ENCODE assay signal across 17 cellular contexts in genomic region chr18:68627812-68628211, GRCh38.
DNase-seq lines count a peak whose midpoint lies in the region; ATAC-seq, FAIRE-seq and TF ChIP-seq lines count a peak whose summit lies in the region.
"Had no signal": no experiment of that assay in that cellular context is flagged by ENCODE, and none has a peak within 500 bp of the region (broad histone marks: within the 10 kb centered on the region; RNA-seq: fewer than 3 reads in every experiment).

No MANE protein-coding gene starts in this region.

- DNase-seq in HepG2 (ENCODE audit: low spot score) (no peak), right lobe of liver (no peak), kidney (no peak), GM13976 (ENCODE audit: low spot score) (no peak), DMS153 treated with DMSO at 0.1 percent for 48 hours (lab: John Stamatoyannopoulos, UW; ENCODE audit: unreplicated experiment) (no peak)
- no peak for DNase-seq in activated CD4-positive, alpha-beta T cell treated with anti-CD3 and anti-CD28 coated beads, Interleukin-2, amount 50 U/mL, for 4 hours
- DNase-seq: CD4-positive, alpha-beta memory T cell; DND-41; EL; HCEC 1CT had no signal

- POLR2A ChIA-PET in HepG2 (lab: Yijun Ruan, JAX), result no interaction called here

- TF ChIP-seq POLR2A in HepG2 (IDR thresholded peaks at IDR 0.05; ENCODE audit: insufficient read depth in 1 of 2, low read depth in 2 of 2, low read length in 2 of 2) (no peak), right lobe of liver (IDR thresholded peaks at IDR 0.05) (no peak)

- no peak overlapping the region for H3K9ac ChIP-seq in HepG2 (ENCODE audit: insufficient read depth, low read depth, low read length)
- no peak overlapping the region for H3K9ac ChIP-seq in kidney (ENCODE audit: low read length in 2 of 2)
- H3K9ac ChIP-seq: BLaER1 had no signal

- TF ChIP-seq CTCF in HepG2 (CRISPR knock-in tag; IDR thresholded peaks at IDR 0.05) (no peak), right lobe of liver (IDR thresholded peaks at IDR 0.05) (no peak), kidney (IDR thresholded peaks at IDR 0.05; ENCODE audit: borderline replicate concordance, extremely low read depth, insufficient read depth) (no peak), GM13976 (IDR thresholded peaks at IDR 0.05; ENCODE audit: borderline replicate concordance, control extremely low read depth, extremely low read depth, insufficient read depth, missing control alignments) (no peak)

- in situ Hi-C loops in HepG2 (cut with HindIII; ENCODE audit: extremely low pct_ligation_motif_present, low pct_unique_long_range_greater_than_20kb), result loop anchor here (10.0 kb wide), 1 partner anchor 1113 kb away; the partner anchor contains the start of gene DSEL
- in situ Hi-C loops in GM13976 (cut with MboI; ENCODE audit: low sequenced_read_pairs, unreplicated experiment), result no loop called here

- H3K79me2 ChIP-seq in HepG2 (ENCODE audit: insufficient read depth, low read length), result no peaks in the 10 kb centered on the region

- H2AFZ ChIP-seq in HepG2 (ENCODE audit: low read length), result no peak overlapping the region
- H2AFZ ChIP-seq: GM23338 had no signal

- intact Hi-C loops in HepG2 (cut with micrococcal nuclease; ENCODE audit: unreplicated experiment) (no loop called here), right lobe of liver (cut with DNase I) (no loop called here), kidney (cut with DNase I) (no loop called here)

- ATAC-seq in HepG2 (no peak), right lobe of liver (no peak)
- ATAC-seq: GM23338 had no signal

- H3K27me3 ChIP-seq in HepG2 (ENCODE audit: control insufficient read depth in 1 of 2, insufficient read depth in 2 of 2, low read length in 2 of 2) (no peaks in the 10 kb centered on the region), right lobe of liver (no peaks in the 10 kb centered on the region)
- H3K27me3 ChIP-seq: BLaER1 had no signal

- H3K9me3 ChIP-seq in HepG2 (ENCODE audit: low read length), result no peaks in the 10 kb centered on the region
- no peaks in the 10 kb centered on the region for H3K9me3 ChIP-seq in right lobe of liver
- no peaks in the 10 kb centered on the region for H3K9me3 ChIP-seq in kidney (ENCODE audit: control insufficient read depth in 1 of 2, low read length in 2 of 2)
- H3K9me3 ChIP-seq: BLaER1 had no signal

- H3K4me3 ChIP-seq in HepG2 (replicated peaks in 1 of 3; ENCODE audit: insufficient read depth in 1 of 3, low read depth in 2 of 3, low read length in 3 of 3) (no peak overlapping the region), right lobe of liver (no peak overlapping the region), kidney (ENCODE audit: low read length in 2 of 2) (no peak overlapping the region)
- H3K4me3 ChIP-seq: BLaER1, GM23338 had no signal

- H4K20me1 ChIP-seq in HepG2 (ENCODE audit: insufficient read depth, low read length), result no peaks in the 10 kb centered on the region
- H4K20me1 ChIP-seq: BLaER1 had no signal

- FAIRE-seq in HepG2 (lab: Jason Lieb, UNC), result no peak
- FAIRE-seq in colon (lab: Jason Lieb, UNC), result peak; percentile 90
- peak; percentile 96 for FAIRE-seq in kidney (lab: Jason Lieb, UNC)
- FAIRE-seq: GM12892, H54 had no signal

- no peak overlapping the region for H3K27ac ChIP-seq in HepG2 (ENCODE audit: extremely low read length, insufficient read depth, low read length)
- no peak overlapping the region for H3K27ac ChIP-seq in right lobe of liver
- H3K27ac ChIP-seq in kidney (ENCODE audit: low read depth in 2 of 2, low read length in 2 of 2), result no peak overlapping the region
- H3K27ac ChIP-seq: 22Rv1, BLaER1, HL-60 had no signal

- H3K36me3 ChIP-seq in HepG2 (replicated peaks in 1 of 2; ENCODE audit: control insufficient read depth in 1 of 2, insufficient read depth in 2 of 2, low read length in 2 of 2) (no peaks in the 10 kb centered on the region), right lobe of liver (no peaks in the 10 kb centered on the region), kidney (ENCODE audit: control insufficient read depth in 1 of 2, insufficient read depth in 2 of 2, low read length in 2 of 2) (no peaks in the 10 kb centered on the region)
- H3K36me3 ChIP-seq: BLaER1 had no signal

- no peak for TF ChIP-seq RAD21 in HepG2 (CRISPR knock-in tag; IDR thresholded peaks at IDR 0.05)

- CTCF ChIA-PET in HepG2 (lab: Yijun Ruan, JAX; ENCODE audit: low intra/inter-chr PET ratio, low total read pairs), result no interaction called here

- no peak overlapping the region for H3K4me2 ChIP-seq in HepG2 (ENCODE audit: low read depth, low read length)
- H3K4me2 ChIP-seq: BLaER1, GM23338 had no signal

- no TSS peak for BruUV-seq in HepG2 (replicated peaks; lab: Mats Ljungman, UMichigan)

- TF ChIP-seq EP300 in HepG2 (IDR thresholded peaks at IDR 0.05; ENCODE audit: low read depth in 2 of 2, low read length in 2 of 2), result no peak
- no peak for TF ChIP-seq EP300 in HepG2 (CRISPR knock-in tag; IDR thresholded peaks at IDR 0.05; ENCODE audit: borderline replicate concordance)

- H3K4me1 ChIP-seq in HepG2 (ENCODE audit: insufficient read depth, low read length) (no peaks in the 10 kb centered on the region), right lobe of liver (no peaks in the 10 kb centered on the region), kidney (ENCODE audit: control insufficient read depth in 1 of 2, insufficient read depth in 1 of 2, low read depth in 1 of 2, low read length in 2 of 2) (no peaks in the 10 kb centered on the region)
- H3K4me1 ChIP-seq: BLaER1 had no signal

TF ChIP-seq in HepG2, 621 proteins besides CTCF, POLR2A, EP300 and RAD21:
- TF ChIP-seq MAFF (IDR thresholded peaks at IDR 0.05; ENCODE audit: low read depth, low read length) (peak; percentile 20; the same call in 1 of the 2 replicates), ZNF577 (CRISPR knock-in tag; IDR thresholded peaks at IDR 0.05; ENCODE audit: borderline replicate concordance, low read depth) (no peak), MAFK (conservative IDR thresholded peaks at IDR 0.05 in 1 of 2, IDR thresholded peaks at IDR 0.05 in 1 of 2; ENCODE audit: low read length in 2 of 2) (peak in 1 of 2 experiments; percentile 71; a peak in 2 of 4 replicates)
TF ChIP-seq in HepG2: peak in this region for 2.
